Comparison of ENCODE assay signal across 11 cellular contexts in the genomic region with DNA sequence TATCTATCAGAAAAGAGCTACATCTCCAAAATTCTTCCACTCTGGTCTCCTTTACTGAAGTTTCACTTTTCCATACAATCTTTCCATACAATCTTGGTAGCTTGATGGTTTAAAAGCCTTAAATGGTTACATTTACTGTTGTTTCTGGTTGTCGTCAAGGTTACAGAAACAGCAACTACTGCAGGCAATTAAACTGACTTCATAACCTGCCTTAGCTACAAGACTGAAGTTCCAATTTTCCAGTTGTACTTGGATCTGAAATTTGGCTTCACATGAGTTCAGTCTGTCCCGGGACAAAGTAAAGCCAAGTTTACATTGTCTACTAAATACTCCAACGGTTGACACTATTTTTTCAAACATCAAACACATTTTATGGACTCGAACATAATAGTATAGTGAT.
"Had no signal": no experiment of that assay in that cellular context is flagged by ENCODE, and none has a peak within 500 bp of the region (broad histone marks: within the 10 kb centered on the region; RNA-seq: fewer than 3 reads in every experiment).

No MANE protein-coding gene starts in this region.

- H3K27me3 Mint-ChIP-seq: brain; stimulated activated naive CD8-positive, alpha-beta T cell treated with anti-CD3 and anti-CD28 coated beads, Interleukin-15, Interleukin-2, amounts not matched to agents 100 ng/mL and 50 ng/mL, for 24 hours had no signal

- H3K27ac ChIP-seq: adrenal gland, prostate gland had no signal

- DNase-seq: activated CD4-positive, CD25-positive, alpha-beta regulatory T cell; activated naive CD4-positive, alpha-beta T cell treated with anti-CD3 and anti-CD28 coated beads, Interleukin-2, amount 50 U/mL, for 16 hours; adrenal gland; occipital lobe; stimulated activated CD4-positive, alpha-beta T cell treated with anti-CD3 and anti-CD28 coated beads, Interleukin-15, amount 100 ng/mL, for 24 hours; stimulated activated CD4-positive, alpha-beta T cell treated with anti-CD3 and anti-CD28 coated beads, Interleukin-4, amount 100 ng/mL, for 24 hours had no signal

- H3K9me3 Mint-ChIP-seq: activated T-helper 2 cell treated with anti-CD3 and anti-CD28 coated beads, Interferon-gamma antibody, Interleukin-2, Interleukin-4, amounts not matched to agents 10 μg/mL and 5 μg/mL and 100 μg/mL, durations not matched to agents 14 hours and 24 hours and 36 hours; brain; nephron had no signal

- H3K9me3 ChIP-seq: adrenal gland, prostate gland had no signal

- H3K4me1 ChIP-seq: adrenal gland, prostate gland had no signal

- H3K36me3 ChIP-seq: adrenal gland, prostate gland had no signal

- H3K36me3 Mint-ChIP-seq: brain had no signal

- H3K27me3 ChIP-seq: adrenal gland had no signal

- H3K4me3 Mint-ChIP-seq: brain; nephron; stimulated activated naive CD8-positive, alpha-beta T cell treated with anti-CD3 and anti-CD28 coated beads, Interleukin-15, Interleukin-2, amounts not matched to agents 100 ng/mL and 50 ng/mL, for 24 hours had no signal

- H3K27ac Mint-ChIP-seq: activated T-helper 2 cell treated with anti-CD3 and anti-CD28 coated beads, Interferon-gamma antibody, Interleukin-2, Interleukin-4, amounts not matched to agents 10 μg/mL and 5 μg/mL and 100 μg/mL, durations not matched to agents 14 hours and 24 hours and 36 hours; brain; nephron; stimulated activated naive CD8-positive, alpha-beta T cell treated with anti-CD3 and anti-CD28 coated beads, Interleukin-15, Interleukin-2, amounts not matched to agents 100 ng/mL and 50 ng/mL, for 24 hours had no signal

- H3K4me3 ChIP-seq: adrenal gland, prostate gland had no signal
